14 cellular contexts compared by ENCODE assay signal in the genomic region with DNA sequence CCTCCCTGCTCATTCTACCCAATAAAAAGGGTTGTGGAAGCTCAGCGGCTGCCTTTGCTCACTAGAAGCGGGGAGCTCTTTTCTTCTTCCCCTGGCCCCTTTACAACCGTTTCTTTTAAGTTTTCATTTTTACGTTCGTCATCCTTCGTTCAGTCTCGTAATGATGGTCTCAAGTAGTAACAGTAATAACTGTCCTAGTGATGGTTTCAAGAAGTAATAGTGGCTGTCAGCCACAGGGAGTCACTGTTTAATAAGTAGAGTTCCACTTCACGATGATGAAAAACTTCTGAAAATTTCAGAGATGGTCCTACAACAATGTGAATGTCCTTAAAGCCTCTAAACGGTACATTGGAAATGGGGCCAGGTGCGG. TPM values are rescaled to one million over a fixed set of nuclear protein-coding genes. Genes with fewer than 3 reads are reported as not detected.
DNase-seq lines count a peak whose midpoint lies in the region; ATAC-seq, FAIRE-seq and TF ChIP-seq lines count a peak whose summit lies in the region.
"Had no signal": no experiment of that assay in that cellular context is flagged by ENCODE, and none has a peak within 500 bp of the region (broad histone marks: within the 10 kb centered on the region; RNA-seq: fewer than 3 reads in every experiment).

No MANE protein-coding gene starts in this region.

- RAD21 ChIA-PET in GM12878 (lab: Charles Lee; ENCODE audit: unreplicated experiment): no interaction called here

- WGBS in GM12878 (ENCODE audit: insufficient coverage, insufficient replicate concordance, low lambda C conversion rate, missing lambda C conversion rate): 16% methylated on average over 10 of the region's 10 CpGs

- H3K27ac ChIP-seq in GM12878 (ENCODE audit: control insufficient read depth, insufficient read depth): no peak overlapping the region
- H3K27ac ChIP-seq: HL-60 had no signal

- in situ Hi-C loops in GM12878 (cut with MboI): no loop called here

- no peaks in the 10 kb centered on the region for H3K9me3 ChIP-seq in GM12878 (replicated peaks; ENCODE audit: control insufficient read depth, insufficient read depth, low read length)

- no peak overlapping the region for H3K4me2 ChIP-seq in GM12878 (ENCODE audit: control insufficient read depth, insufficient read depth)

- TF ChIP-seq CTCF in LNCaP clone FGC (IDR thresholded peaks at IDR 0.05; ENCODE audit: control insufficient read depth, extremely low read depth, insufficient read depth) (peak; percentile 55), GM12878 (IDR thresholded peaks at IDR 0.05 in 2 of 3, conservative IDR thresholded peaks at IDR 0.05 in 1 of 3; ENCODE audit: control insufficient read depth in 2 of 3, extremely low read depth in 1 of 3, insufficient read depth in 1 of 3, low read depth in 3 of 3, low read length in 3 of 3) (peak; percentile 13 to 31 (median 26); a peak in 3 of 6 replicates)

- CTCF ChIA-PET in GM12878 (lab: Yijun Ruan, JAX): interaction anchor here (1.0 kb wide), 1 partner anchor 12 kb away, joined by 3 read pairs; no protein-coding TSS in a partner anchor

- BruUV-seq in GM12878 (replicated peaks; lab: Mats Ljungman, UMichigan): no TSS peak

- no peaks in the 10 kb centered on the region for H3K4me1 ChIP-seq in GM12878 (ENCODE audit: control insufficient read depth, insufficient read depth, low read length)

- H4K20me1 ChIP-seq in GM12878 (ENCODE audit: control insufficient read depth, insufficient read depth): no peaks in the 10 kb centered on the region

- no peaks in the 10 kb centered on the region for H3K79me2 ChIP-seq in GM12878 (ENCODE audit: control insufficient read depth, insufficient read depth, low read length)

- DNase-seq in ELR (ENCODE audit: low read depth) (peak; percentile 60), LNCaP clone FGC (ENCODE audit: low read depth) (no peak), GM12878 (ENCODE audit: low read depth, low spot score) (no peak), NCI-H2029 (lab: John Stamatoyannopoulos, UW) (no peak), GDM1 (lab: John Stamatoyannopoulos, UW) (no peak)
- DNase-seq: activated T-cell treated with anti-CD3 and anti-CD28 coated beads, Interleukin-2, amount 50 U/mL, for 1 hour; SHP77 had no signal

- H3K27me3 ChIP-seq in GM12878 (replicated peaks in 1 of 2; ENCODE audit: control insufficient read depth in 2 of 2, insufficient read depth in 2 of 2, low read length in 1 of 2): peaks cover 0 to 2% of the 10 kb centered on the region in 2 experiments; a peak in 2 of 4 replicates

- no peak overlapping the region for H2AFZ ChIP-seq in GM12878 (ENCODE audit: control insufficient read depth, low read depth, low read length)

- peak; percentile 40; the same call in 1 of the 2 replicates for TF ChIP-seq RAD21 in GM12878 (IDR thresholded peaks at IDR 0.05; ENCODE audit: insufficient read depth, low read depth, low read length)

- FAIRE-seq in A204.1 (lab: Jason Lieb, UNC) (peak; percentile 9), GM12878 (lab: Jason Lieb, UNC) (peak; percentile 82)
- FAIRE-seq: colon, islet of Langerhans had no signal

- H3K36me3 ChIP-seq in GM12878 (ENCODE audit: control insufficient read depth in 2 of 2, insufficient read depth in 2 of 2, low read length in 1 of 2): no peaks in the 10 kb centered on the region

- intact Hi-C loops in GM12878 (cut with micrococcal nuclease; ENCODE audit: unreplicated experiment): no loop called here

- H3K4me3 ChIP-seq in LNCaP clone FGC (ENCODE audit: low read depth, low read length) (no peak overlapping the region), GM12878 (no peak overlapping the region)

- ATAC-seq in GM12878: peak; percentile 78
- ATAC-seq in HG03196 (IDR thresholded peaks at IDR 0.05; ENCODE audit: unreplicated experiment): no peak
- ATAC-seq in GM19455 (IDR thresholded peaks at IDR 0.05; ENCODE audit: unreplicated experiment): no peak

- POLR2A ChIA-PET in GM12878 (lab: Charles Lee): interaction anchor here (0.6 kb wide), 1 partner anchor 88 kb away, joined by 3 read pairs; no protein-coding TSS in a partner anchor

- no peak for TF ChIP-seq POLR2A in GM12878 (IDR thresholded peaks at IDR 0.05; ENCODE audit: low read depth, low read length)

- H3K9ac ChIP-seq in GM12878 (ENCODE audit: control insufficient read depth, insufficient read depth, low read length): no peak overlapping the region

- SMC1A ChIA-PET in GM12878 (lab: Charles Lee; ENCODE audit: uncharacterized antibody, unreplicated experiment): no interaction called here

- TF ChIP-seq EP300 in GM12878 (IDR thresholded peaks at IDR 0.05; ENCODE audit: borderline replicate concordance in 1 of 2, control insufficient read depth in 1 of 2, low read depth in 2 of 2, low read length in 2 of 2): no peak

TF ChIP-seq in GM12878, 131 proteins besides CTCF, POLR2A, EP300 and RAD21:
- TF ChIP-seq CEBPB (IDR thresholded peaks at IDR 0.05; ENCODE audit: borderline replicate concordance in 1 of 2, low read depth in 2 of 2, low read length in 2 of 2): no peak
- TF ChIP-seq HCFC1 (IDR thresholded peaks at IDR 0.05; ENCODE audit: low read length): no peak
- TF ChIP-seq NFIC (IDR thresholded peaks at IDR 0.05; ENCODE audit: low read depth, low read length): no peak
- TF ChIP-seq ZSCAN29 (IDR thresholded peaks at IDR 0.05): no peak
- TF ChIP-seq SUZ12 (IDR thresholded peaks at IDR 0.05; ENCODE audit: unreplicated experiment): no peak
- no peak for TF ChIP-seq BCL3 (IDR thresholded peaks at IDR 0.05; ENCODE audit: borderline replicate concordance, insufficient read depth, low read depth, low read length, poor library complexity, severe bottlenecking)
- TF ChIP-seq ZNF24 (IDR thresholded peaks at IDR 0.05): no peak
- TF ChIP-seq SUPT20H (IDR thresholded peaks at IDR 0.05; ENCODE audit: borderline replicate concordance, control insufficient read depth, low read depth, low read length): no peak
- TF ChIP-seq CBX5 (IDR thresholded peaks at IDR 0.05; ENCODE audit: low read depth): no peak
- no peak for TF ChIP-seq RBBP5 (conservative IDR thresholded peaks at IDR 0.05)
- TF ChIP-seq, protein P1, sequence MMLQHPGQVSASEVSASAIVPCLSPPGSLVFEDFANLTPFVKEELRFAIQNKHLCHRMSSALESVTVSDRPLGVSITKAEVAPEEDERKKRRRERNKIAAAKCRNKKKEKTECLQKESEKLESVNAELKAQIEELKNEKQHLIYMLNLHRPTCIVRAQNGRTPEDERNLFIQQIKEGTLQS (IDR thresholded peaks at IDR 0.05; ENCODE audit: borderline replicate concordance, extremely low read depth, low read depth, low read length): no peak
- TF ChIP-seq ZNF384 (IDR thresholded peaks at IDR 0.05; ENCODE audit: borderline replicate concordance, low read depth, low read length): no peak
TF ChIP-seq in GM12878: peak in this region for 0.

RNA-seq across cellular contexts. Expression of gene UGT3A2, which starts 6.2 kb away (rescaled TPM):
- total RNA-seq in GM12878 (2013; cell fraction: nucleolus; rRNA removed): not detected in 2 replicates
- total RNA-seq in GM12878 (2014; rRNA removed) (not detected in 2 replicates), GM12878 (2014; rRNA removed; fragmentation: Illumina TruSeq; extraction: Trizol) (0.09 TPM in 1 of 2 replicates, not detected in the other), GM12878 (2021) (0.24 TPM in 1 of 2 replicates, not detected in the other)
- polyA plus RNA-seq in GM12878 (2011; ENCODE audit: low read depth): not detected
- polyA plus RNA-seq in GM12878 (2011; rRNA removed) (not detected in 2 replicates), GM12878 (2014; fragmentation: Illumina TruSeq; extraction: Trizol) (0.50 TPM in 1 of 2 replicates, not detected in the other), GM12878 (2014; fragmentation: Nextera tagmentation; extraction: Ambion mirVana) (under 1 TPM in 1 of 2 experiments, not detected in 1; 0.02 TPM), GM12878 (2014; rRNA removed) (0.11 TPM in 1 of 2 replicates, not detected in the other), GM12878 (2016; fragmentation: Nextera tagmentation; extraction: Ambion mirVana) (not detected)
- 0.03 TPM in 1 of 2 replicates, not detected in the other for polyA plus RNA-seq in GM12878 (2011; cell fraction: cytosol; rRNA removed)
- polyA plus RNA-seq in GM12878 (2011; cell fraction: nucleus; rRNA removed): 0.06 TPM in 1 of 2 replicates, not detected in the other
- 0.04 TPM in 1 of 2 replicates, not detected in the other for polyA plus RNA-seq in GM12878 (2012)
- 0.21 and 0.37 TPM in 2 replicates for polyA minus RNA-seq in GM12878 (2011; rRNA and poly(A)+ RNA removed)
- polyA minus RNA-seq in GM12878 (2011; cell fraction: cytosol; rRNA and poly(A)+ RNA removed): not detected in 2 replicates
- polyA minus RNA-seq in GM12878 (2011; cell fraction: nucleus; rRNA and poly(A)+ RNA removed): not detected in 2 replicates
- total RNA-seq: pulmonary artery endothelial cell had no signal
